In genomic region chr10:68600041-68600778, GRCh38 we compare ENCODE assay signal across 1 cellular context.
TF ChIP-seq lines count a peak whose summit lies in the region.

No MANE protein-coding gene starts in this region.

TF ChIP-seq in HepG2, 621 proteins besides CTCF, POLR2A, EP300 and RAD21 (continued from another document and continues in another):
- TF ChIP-seq ZNF710 (CRISPR knock-in tag; IDR thresholded peaks at IDR 0.05; ENCODE audit: borderline replicate concordance) (peak; percentile 57; the same call in 1 of the 2 replicates), TAF1 (CRISPR knock-in tag; IDR thresholded peaks at IDR 0.05) (peak; percentile 69; the same call in 1 of the 2 replicates), ZNF230 (CRISPR knock-in tag; IDR thresholded peaks at IDR 0.05) (peak; percentile 62; the same call in 1 of the 2 replicates), PBX2 (CRISPR knock-in tag; IDR thresholded peaks at IDR 0.05) (no peak), PAWR (CRISPR knock-in tag; IDR thresholded peaks at IDR 0.05; ENCODE audit: borderline replicate concordance) (no peak), ZC3H4 (CRISPR knock-in tag; IDR thresholded peaks at IDR 0.05; ENCODE audit: borderline replicate concordance) (no peak), KLF9 (CRISPR knock-in tag; IDR thresholded peaks at IDR 0.05; ENCODE audit: low read depth) (peak; percentile 72; the same call in 1 of the 2 replicates), ZFP36L1 (CRISPR knock-in tag; IDR thresholded peaks at IDR 0.05) (peak; percentile 7; the same call in 1 of the 2 replicates), CERS6 (CRISPR knock-in tag; IDR thresholded peaks at IDR 0.05) (no peak), HOXA5 (CRISPR knock-in tag; IDR thresholded peaks at IDR 0.05) (0 out of 2 replicates have a peak, but pooled peaks have one; percentile 19), MXD3 (CRISPR knock-in tag; IDR thresholded peaks at IDR 0.05) (no peak), HMG20B (CRISPR knock-in tag; conservative IDR thresholded peaks at IDR 0.05) (peak; percentile 70), ZFP82 (CRISPR knock-in tag; IDR thresholded peaks at IDR 0.05; ENCODE audit: borderline replicate concordance) (no peak), IRF9 (CRISPR knock-in tag; IDR thresholded peaks at IDR 0.05; ENCODE audit: borderline replicate concordance) (no peak; the same call in 1 of the 2 replicates), SMAD3 (CRISPR knock-in tag; IDR thresholded peaks at IDR 0.05) (peak; percentile 88), TBX3 (IDR thresholded peaks at IDR 0.05; ENCODE audit: borderline replicate concordance) (no peak), MED1 (CRISPR knock-in tag; IDR thresholded peaks at IDR 0.05) (peak; percentile 78), RARG (CRISPR knock-in tag; IDR thresholded peaks at IDR 0.05; ENCODE audit: low read depth) (no peak), FOXA1 (IDR thresholded peaks at IDR 0.05) (no peak), FOXA1 (CRISPR knock-in tag; IDR thresholded peaks at IDR 0.05) (peak; percentile 23; the same call in 1 of the 2 replicates), HHEX (CRISPR knock-in tag; IDR thresholded peaks at IDR 0.05) (no peak), TBP (CRISPR knock-in tag; IDR thresholded peaks at IDR 0.05) (no peak), CHCHD3 (CRISPR knock-in tag; IDR thresholded peaks at IDR 0.05) (no peak), ZNF280D (CRISPR knock-in tag; IDR thresholded peaks at IDR 0.05) (0 out of 2 replicates have a peak, but pooled peaks have one; percentile 43), TFDP2 (CRISPR knock-in tag; IDR thresholded peaks at IDR 0.05) (peak; percentile 51), HNF4A (CRISPR knock-in tag; IDR thresholded peaks at IDR 0.05) (peak; percentile 56), ZNF235 (CRISPR knock-in tag; IDR thresholded peaks at IDR 0.05; ENCODE audit: borderline replicate concordance) (no peak), NCOA5 (CRISPR knock-in tag; IDR thresholded peaks at IDR 0.05) (no peak), ZNF138 (CRISPR knock-in tag; IDR thresholded peaks at IDR 0.05; ENCODE audit: low read depth) (no peak), CSRNP2 (CRISPR knock-in tag; conservative IDR thresholded peaks at IDR 0.05; ENCODE audit: low read depth) (no peak), KLF6 (CRISPR knock-in tag; IDR thresholded peaks at IDR 0.05) (no peak), XBP1 (CRISPR knock-in tag; IDR thresholded peaks at IDR 0.05) (no peak), TIGD3 (CRISPR knock-in tag; IDR thresholded peaks at IDR 0.05; ENCODE audit: borderline replicate concordance) (no peak), HNF1A (IDR thresholded peaks at IDR 0.05; ENCODE audit: low read depth) (peak; percentile 20; the same call in 1 of the 2 replicates), HNF1A (CRISPR knock-in tag; IDR thresholded peaks at IDR 0.05; ENCODE audit: borderline replicate concordance) (peak; percentile 66), SAP130 (CRISPR knock-in tag; IDR thresholded peaks at IDR 0.05; ENCODE audit: low read depth) (peak; percentile 93), ZHX1 (CRISPR knock-in tag; IDR thresholded peaks at IDR 0.05; ENCODE audit: low read depth) (peak; percentile 62; the same call in 1 of the 2 replicates), THAP7 (CRISPR knock-in tag; IDR thresholded peaks at IDR 0.05) (no peak), GFI1 (CRISPR knock-in tag; IDR thresholded peaks at IDR 0.05; ENCODE audit: borderline replicate concordance) (peak; percentile 87)
